ENCODE assay signal across 2 cellular contexts in genomic region chr2:67566958-67567635, GRCh38.
A peak's percentile ranks its signal among the peaks of the same experiment; 100 is the strongest.
TF ChIP-seq lines count a peak whose summit lies in the region.

No MANE protein-coding gene starts in this region.

TF ChIP-seq in A549, 52 proteins besides CTCF, POLR2A, EP300 and RAD21 (continued from another document):
- TF ChIP-seq CHD2 (IDR thresholded peaks at IDR 0.05; ENCODE audit: low read length, partially characterized antibody) (no peak), JUNB (IDR thresholded peaks at IDR 0.05) (no peak), RFX5 (IDR thresholded peaks at IDR 0.05) (no peak), HEYL (CRISPR knock-in tag; IDR thresholded peaks at IDR 0.05) (no peak), ZNF302 (CRISPR knock-in tag; IDR thresholded peaks at IDR 0.05) (no peak), ZC3H11A (IDR thresholded peaks at IDR 0.05) (no peak), HES2 (IDR thresholded peaks at IDR 0.05) (no peak), ZFP36 (IDR thresholded peaks at IDR 0.05; ENCODE audit: borderline replicate concordance, partially characterized antibody) (no peak), NR3C1 (IDR thresholded peaks at IDR 0.05) (no peak), MYC (IDR thresholded peaks at IDR 0.05; ENCODE audit: borderline replicate concordance, low read length) (no peak), FOSL2 (IDR thresholded peaks at IDR 0.05) (no peak), FOSL2 (CRISPR knock-in tag; IDR thresholded peaks at IDR 0.05) (no peak), SREBF2 (IDR thresholded peaks at IDR 0.05) (no peak), E2F6 (IDR thresholded peaks at IDR 0.05; ENCODE audit: borderline replicate concordance, low read depth) (no peak), PHF8 (IDR thresholded peaks at IDR 0.05; ENCODE audit: borderline replicate concordance, low read depth) (no peak), FOSB (CRISPR knock-in tag; IDR thresholded peaks at IDR 0.05) (no peak), CEBPB (IDR thresholded peaks at IDR 0.05) (no peak)
TF ChIP-seq in A549: peak in this region for 0.

TF ChIP-seq in HEK293, 187 proteins besides CTCF, POLR2A, EP300 and RAD21 (continued from another document):
- TF ChIP-seq ZNF701 (tag by site-specific recombination; IDR thresholded peaks at IDR 0.05) (no peak), ZFHX2 (tag by site-specific recombination; conservative IDR thresholded peaks at IDR 0.05) (peak; percentile 88), ZNF335 (tag by site-specific recombination; conservative IDR thresholded peaks at IDR 0.05) (0 out of 2 replicates have a peak, but pooled peaks have one; percentile 17), ZNF341 (tag by site-specific recombination; IDR thresholded peaks at IDR 0.05; ENCODE audit: low read depth) (peak; percentile 71), ZSCAN18 (tag by site-specific recombination; IDR thresholded peaks at IDR 0.05) (no peak), ZNF112 (tag by site-specific recombination; IDR thresholded peaks at IDR 0.05) (no peak), EGR2 (tag by site-specific recombination; IDR thresholded peaks at IDR 0.05; ENCODE audit: low read depth) (peak; percentile 84)
